ENCODE assay signal across 8 cellular contexts in genomic region chr7:35802649-35803048, GRCh38. TPM values are rescaled to one million over a fixed set of nuclear protein-coding genes. Genes with fewer than 3 reads are reported as not detected.
DNase-seq lines count a peak whose midpoint lies in the region; ATAC-seq, FAIRE-seq and TF ChIP-seq lines count a peak whose summit lies in the region.

No MANE protein-coding gene starts in this region.

- H3K9me3 ChIP-seq in SJCRH30 (replicated peaks), result no peaks in the 10 kb centered on the region
- H3K9me3 ChIP-seq in pancreas, result no peaks in the 10 kb centered on the region

- H3K4me3 Mint-ChIP-seq in effector memory CD8-positive, alpha-beta T cell, result peak overlapping the region; percentile 93 to 96
- H3K4me3 Mint-ChIP-seq in progenitor cell of endocrine pancreas (ENCODE audit: low read depth), result peak overlapping the region; percentile 95

- peaks cover 38 to 55% of the 10 kb centered on the region in 2 donors for H3K4me1 Mint-ChIP-seq in effector memory CD8-positive, alpha-beta T cell (ENCODE audit: low read depth in 2 of 2)
- peaks cover 28% of the 10 kb centered on the region for H3K4me1 Mint-ChIP-seq in progenitor cell of endocrine pancreas (ENCODE audit: low read depth)

- TF ChIP-seq CTCF in GM20000 (IDR thresholded peaks at IDR 0.05; ENCODE audit: extremely low read depth, missing control alignments) (no peak), progenitor cell of endocrine pancreas (IDR thresholded peaks at IDR 0.05; ENCODE audit: unreplicated experiment) (no peak), pancreas (IDR thresholded peaks at IDR 0.05) (no peak)

- H3K36me3 Mint-ChIP-seq in effector memory CD8-positive, alpha-beta T cell (ENCODE audit: insufficient read depth), result peaks cover 44% of the 10 kb centered on the region
- H3K36me3 Mint-ChIP-seq in progenitor cell of endocrine pancreas (ENCODE audit: insufficient read depth), result no peaks in the 10 kb centered on the region

- H3K4me3 ChIP-seq in SJCRH30 (peak overlapping the region; percentile 83), pancreas (peak overlapping the region in 2 of 4 donors; percentile 89 to 96)

- H3K27me3 ChIP-seq in SJCRH30 (no peaks in the 10 kb centered on the region), pancreas (no peaks in the 10 kb centered on the region)

- H3K9me3 Mint-ChIP-seq in effector memory CD8-positive, alpha-beta T cell, result no peaks in the 10 kb centered on the region
- no peaks in the 10 kb centered on the region for H3K9me3 Mint-ChIP-seq in progenitor cell of endocrine pancreas (ENCODE audit: low read depth)

- H3K27ac ChIP-seq in SJCRH30 (peak overlapping the region; percentile 94; the same call in 1 of the 2 replicates), pancreas (peak overlapping the region in 2 of 4 donors; percentile 96 to 97)

- 7 to 13% methylated on average over 3 of the region's 3 CpGs for WGBS in pancreas, 2 donors

- FAIRE-seq in pancreas (lab: Jason Lieb, UNC) (no peak), HTR-8/SVneo (lab: Jason Lieb, UNC) (no peak)

- intact Hi-C loops in pancreas (cut with DNase I), result no loop called here

- H3K4me1 ChIP-seq in SJCRH30, result peaks cover 6% of the 10 kb centered on the region
- H3K4me1 ChIP-seq in pancreas, result peaks cover 3 to 34% (median 24%) of the 10 kb centered on the region in 3 donors

- H3K27me3 Mint-ChIP-seq in effector memory CD8-positive, alpha-beta T cell, result no peaks in the 10 kb centered on the region
- no peaks in the 10 kb centered on the region for H3K27me3 Mint-ChIP-seq in progenitor cell of endocrine pancreas

- no peak for ATAC-seq in effector memory CD8-positive, alpha-beta T cell (replicated peaks)
- no peak for ATAC-seq in pancreas
- ATAC-seq in HG03565 (IDR thresholded peaks at IDR 0.05; ENCODE audit: unreplicated experiment), result no peak

- H3K36me3 ChIP-seq in SJCRH30, result peaks cover 3% of the 10 kb centered on the region; the same call in 1 of the 2 replicates
- H3K36me3 ChIP-seq in pancreas, result no peaks in the 10 kb centered on the region

- H3K27ac Mint-ChIP-seq in effector memory CD8-positive, alpha-beta T cell, result peak overlapping the region; percentile 97 to 99
- peak overlapping the region; percentile 98 for H3K27ac Mint-ChIP-seq in progenitor cell of endocrine pancreas

- peak; percentile 20 for DNase-seq in GM20000 (ENCODE audit: low spot score)
- DNase-seq in SJCRH30, result peak; percentile 30 to 57
- DNase-seq in effector memory CD8-positive, alpha-beta T cell, result no peak
- no peak for DNase-seq in progenitor cell of endocrine pancreas (ENCODE audit: low spot score, unreplicated experiment)
- no peak for DNase-seq in pancreas
- DNase-seq in 8988T, result no peak
- DNase-seq in HTR-8/SVneo (ENCODE audit: insufficient read length, low spot score), result no peak

RNA-seq across cellular contexts. Expression of gene SEPTIN7, which starts 1.8 kb away (rescaled TPM):
- total RNA-seq in SJCRH30 (2014; rRNA removed; shearing (Covaris generic)), result 352 and 363 TPM in 2 replicates
- 174 and 175 TPM in 2 replicates for total RNA-seq in progenitor cell of endocrine pancreas
- total RNA-seq in pancreas, result 10 to 100 TPM; 27.6 to 75.9 (median 37.7) TPM
- 10 to 100 TPM; 35.7 to 73.5 TPM for polyA plus RNA-seq in pancreas

Comparison
In these comparisons a context has a peak if more than half of its experiments do, and no peak if none do; other contexts are left out.
1. DNase-seq: peak in GM20000 (single experiment) and SJCRH30 (2 of 2); none in effector memory CD8-positive, alpha-beta T cell (0 of 3), progenitor cell of endocrine pancreas (single experiment), pancreas (0 of 6), 8988T (single experiment) and HTR-8/SVneo (single experiment).